Comparison of ENCODE assay signal across 11 cellular contexts in genomic region chr20:25293910-25294458, GRCh38. TPM values are rescaled to one million over a fixed set of nuclear protein-coding genes. Genes with fewer than 3 reads are reported as not detected.
DNase-seq lines count a peak whose midpoint lies in the region; ATAC-seq and TF ChIP-seq lines count a peak whose summit lies in the region.
"Had no signal": no experiment of that assay in that cellular context is flagged by ENCODE, and none has a peak within 500 bp of the region (broad histone marks: within the 10 kb centered on the region; RNA-seq: fewer than 3 reads in every experiment).

No MANE protein-coding gene starts in this region.

- H3K27me3 ChIP-seq in endodermal cell (ENCODE audit: control insufficient read depth, insufficient read depth, low read length, poor library complexity, severe bottlenecking) (no peaks in the 10 kb centered on the region), psoas muscle (ENCODE audit: insufficient read depth in 3 of 3, low read length in 2 of 3) (no peaks in the 10 kb centered on the region), suprapubic skin (no peaks in the 10 kb centered on the region)

- H3K27ac ChIP-seq in endodermal cell (ENCODE audit: low read depth, low read length) (no peak overlapping the region), psoas muscle (peak overlapping the region; percentile 84), suprapubic skin (no peak overlapping the region)
- H3K27ac ChIP-seq: parathyroid adenoma had no signal

- H3K9me3 Mint-ChIP-seq in natural killer cell (no peaks in the 10 kb centered on the region), endodermal cell (no peaks in the 10 kb centered on the region)
- no peaks in the 10 kb centered on the region for H3K9me3 Mint-ChIP-seq in natural killer cell treated with Interleukin-12 subunit alpha and Interleukin-12 subunit beta and Interleukin-15 and Interleukin-18, amount 100 ng/mL, for 72 hours

- TF ChIP-seq POLR2A in suprapubic skin (IDR thresholded peaks at IDR 0.05) = no peak

- H3K36me3 Mint-ChIP-seq in natural killer cell (no peaks in the 10 kb centered on the region), endodermal cell (ENCODE audit: low read depth) (peaks cover 37% of the 10 kb centered on the region)
- no peaks in the 10 kb centered on the region for H3K36me3 Mint-ChIP-seq in natural killer cell treated with Interleukin-12 subunit alpha and Interleukin-12 subunit beta and Interleukin-15 and Interleukin-18, amount 100 ng/mL, for 72 hours

- ATAC-seq in natural killer cell (no peak), psoas muscle (no peak), GM19023 (IDR thresholded peaks at IDR 0.05; ENCODE audit: unreplicated experiment) (no peak)
- no peak for ATAC-seq in natural killer cell treated with Interleukin-12 subunit alpha and Interleukin-12 subunit beta and Interleukin-15 and Interleukin-18, amount 100 ng/mL, for 72 hours

- TF ChIP-seq EP300 in suprapubic skin (IDR thresholded peaks at IDR 0.05) = no peak

- H3K27me3 Mint-ChIP-seq in natural killer cell (ENCODE audit: low read depth in 2 of 2) = no peaks in the 10 kb centered on the region
- H3K27me3 Mint-ChIP-seq in natural killer cell treated with Interleukin-12 subunit alpha and Interleukin-12 subunit beta and Interleukin-15 and Interleukin-18, amount 100 ng/mL, for 72 hours = no peaks in the 10 kb centered on the region
- no peaks in the 10 kb centered on the region for H3K27me3 Mint-ChIP-seq in endodermal cell (ENCODE audit: insufficient read depth)

- H3K9me3 ChIP-seq in endodermal cell (ENCODE audit: control insufficient read depth, low read length) = no peaks in the 10 kb centered on the region
- H3K9me3 ChIP-seq in psoas muscle = no peaks in the 10 kb centered on the region
- no peaks in the 10 kb centered on the region for H3K9me3 ChIP-seq in suprapubic skin

- no peak overlapping the region for H3K9ac ChIP-seq in endodermal cell (ENCODE audit: extremely low read depth, low read length, poor library complexity, severe bottlenecking)
- H3K9ac ChIP-seq: parathyroid adenoma had no signal

- H3K4me3 ChIP-seq in endodermal cell (ENCODE audit: low read length) = no peak overlapping the region
- H3K4me3 ChIP-seq in psoas muscle = no peak overlapping the region
- H3K4me3 ChIP-seq in suprapubic skin = no peak overlapping the region

- H3K4me3 Mint-ChIP-seq in natural killer cell (no peak overlapping the region), endodermal cell (no peak overlapping the region)
- no peak overlapping the region for H3K4me3 Mint-ChIP-seq in natural killer cell treated with Interleukin-12 subunit alpha and Interleukin-12 subunit beta and Interleukin-15 and Interleukin-18, amount 100 ng/mL, for 72 hours
- H3K4me3 Mint-ChIP-seq: activated CD8-positive, alpha-beta T cell treated with anti-CD3 and anti-CD28 coated beads, Interleukin-2, amount 10 ng/mL, durations not matched to agents 7 days and 5 days had no signal

- intact Hi-C loops in natural killer cell (cut with micrococcal nuclease) (loop anchor here (1.0 kb wide), 1 partner anchor 105 kb away; no protein-coding TSS in a partner anchor), psoas muscle (cut with DNase I) (loop anchor here (5.0 kb wide), 1 partner anchor 103 kb away; no protein-coding TSS in a partner anchor)

- H3K4me1 ChIP-seq in endodermal cell (ENCODE audit: control insufficient read depth, insufficient read depth, low read length) (peaks cover 9% of the 10 kb centered on the region), psoas muscle (peaks cover 28% of the 10 kb centered on the region), suprapubic skin (peaks cover 26% of the 10 kb centered on the region)
- H3K4me1 ChIP-seq: parathyroid adenoma had no signal

- H3K4me1 Mint-ChIP-seq in natural killer cell (no peaks in the 10 kb centered on the region), endodermal cell (peaks cover 11% of the 10 kb centered on the region)
- peaks cover 0 to 3% of the 10 kb centered on the region in 2 donors for H3K4me1 Mint-ChIP-seq in natural killer cell treated with Interleukin-12 subunit alpha and Interleukin-12 subunit beta and Interleukin-15 and Interleukin-18, amount 100 ng/mL, for 72 hours (ENCODE audit: low read depth in 2 of 2)

- H3K36me3 ChIP-seq in endodermal cell (ENCODE audit: control insufficient read depth, insufficient read depth, low read length) = peaks cover 28% of the 10 kb centered on the region
- H3K36me3 ChIP-seq in psoas muscle (ENCODE audit: insufficient read depth in 1 of 2, low read depth in 1 of 2) = peaks cover 0 to 21% of the 10 kb centered on the region in 2 donors
- H3K36me3 ChIP-seq in suprapubic skin = peaks cover 76% of the 10 kb centered on the region

- peak overlapping the region; percentile 38 for H3K27ac Mint-ChIP-seq in natural killer cell
- no peak overlapping the region for H3K27ac Mint-ChIP-seq in natural killer cell treated with Interleukin-12 subunit alpha and Interleukin-12 subunit beta and Interleukin-15 and Interleukin-18, amount 100 ng/mL, for 72 hours
- H3K27ac Mint-ChIP-seq in endodermal cell = peak overlapping the region; percentile 12
- H3K27ac Mint-ChIP-seq: activated CD8-positive, alpha-beta T cell treated with anti-CD3 and anti-CD28 coated beads, Interleukin-2, amount 10 ng/mL, durations not matched to agents 7 days and 5 days had no signal

- 91 to 94% methylated on average over 5 to 13 of the region's 13 CpGs for WGBS in endodermal cell (ENCODE audit: insufficient coverage in 1 of 2, insufficient read length in 1 of 2), 2 experiments
- WGBS in psoas muscle, 3 donors = 69 to 87% (median 69%) methylated on average over 13 of the region's 13 CpGs
- WGBS in suprapubic skin = 84% methylated on average over 7 of the region's 13 CpGs

- TF ChIP-seq CTCF in natural killer cell (IDR thresholded peaks at IDR 0.05) (no peak), endodermal cell (conservative IDR thresholded peaks at IDR 0.05) (no peak), psoas muscle (IDR thresholded peaks at IDR 0.05) (no peak), suprapubic skin (IDR thresholded peaks at IDR 0.05) (no peak)

- no peak for DNase-seq in natural killer cell
- DNase-seq in natural killer cell treated with Interleukin-12 subunit alpha and Interleukin-12 subunit beta and Interleukin-15 and Interleukin-18, amount 100 ng/mL, for 72 hours (ENCODE audit: low spot score) = no peak
- DNase-seq in endodermal cell = no peak
- no peak for DNase-seq in psoas muscle
- DNase-seq in activated CD4-positive, alpha-beta T cell treated with anti-CD3 and anti-CD28 coated beads, Interleukin-2, amount 50 U/mL, for 1 hour = no peak
- DNase-seq in DMS53 treated with DMSO at 0.1 percent for 48 hours (lab: John Stamatoyannopoulos, UW; ENCODE audit: unreplicated experiment) = no peak
- no peak for DNase-seq in suprapubic skin (ENCODE audit: low spot score in 2 of 2)
- DNase-seq: NCI-H748 treated with DMSO at 0.1 percent for 48 hours had no signal

RNA-seq across cellular contexts. Expression of gene PYGB, which starts 46.1 kb away (rescaled TPM):
- 10 to 100 TPM; 39.4 to 55.4 (median 47.0) TPM for total RNA-seq in natural killer cell
- total RNA-seq in natural killer cell treated with Interleukin-12 subunit alpha and Interleukin-12 subunit beta and Interleukin-15 and Interleukin-18, amount 100 ng/mL, for 72 hours = 10 to 100 TPM; 35.9 to 40.4 TPM
- total RNA-seq in endodermal cell = 10 to 100 TPM; 59.3 to 66.8 TPM
- polyA plus RNA-seq in endodermal cell (2013, experiment 1 of 2) = 48.4 TPM
- 48.7 TPM for polyA plus RNA-seq in endodermal cell (2013, experiment 2 of 2)
- 10 to 100 TPM in 2 of 4 donors, 1 to 10 TPM in 2; 7.8 to 22.3 (median 10.6) TPM for total RNA-seq in psoas muscle
- polyA plus RNA-seq in psoas muscle = 1 to 10 TPM; 4.9 to 9.5 (median 8.6) TPM
- total RNA-seq in suprapubic skin = 100 to 1,000 TPM; 142 to 247 (median 198) TPM

Comparison
In these comparisons a context has a peak if more than half of its experiments do, and no peak if none do; other contexts are left out.
1. H3K27ac Mint-ChIP-seq: peak in natural killer cell (2 of 2) and endodermal cell (single experiment); none in natural killer cell treated with Interleukin-12 subunit alpha and Interleukin-12 subunit beta and Interleukin-15 and Interleukin-18, amount 100 ng/mL, for 72 hours (0 of 2).